In genomic region chr6:20417819-20418218, GRCh38 we compare ENCODE assay signal across 9 cellular contexts. TPM values are rescaled to one million over a fixed set of nuclear protein-coding genes. Genes with fewer than 3 reads are reported as not detected.
DNase-seq lines count a peak whose midpoint lies in the region; ATAC-seq, FAIRE-seq and TF ChIP-seq lines count a peak whose summit lies in the region.
"Had no signal": no experiment of that assay in that cellular context is flagged by ENCODE, and none has a peak within 500 bp of the region (broad histone marks: within the 10 kb centered on the region; RNA-seq: fewer than 3 reads in every experiment).

No MANE protein-coding gene starts in this region.

- H3K9me3 Mint-ChIP-seq in endothelial cell (ENCODE audit: unreplicated experiment), result no peaks in the 10 kb centered on the region

- H3K36me3 Mint-ChIP-seq in endothelial cell (ENCODE audit: low read depth, unreplicated experiment), result no peaks in the 10 kb centered on the region

- H3K9me3 ChIP-seq in IMR-90 (ENCODE audit: control insufficient read depth, insufficient read depth, low read length), result no peaks in the 10 kb centered on the region

- H3K4me3 Mint-ChIP-seq in endothelial cell (ENCODE audit: unreplicated experiment), result no peak overlapping the region

- CTCF ChIA-PET in IMR-90 (lab: Yijun Ruan, JAX), result interaction anchor here (0.7 to 2.3 kb wide), 2 partner anchors 10 to 13 kb away, joined by 3 to 8 read pairs; no protein-coding TSS in a partner anchor

- H3K27ac Mint-ChIP-seq in endothelial cell (ENCODE audit: unreplicated experiment), result peak overlapping the region; percentile 70

- H3K4me1 ChIP-seq in IMR-90 (ENCODE audit: control insufficient read depth, insufficient read depth, low read length), result peaks cover 3% of the 10 kb centered on the region

- TF ChIP-seq RAD21 in IMR-90 (IDR thresholded peaks at IDR 0.05; ENCODE audit: low read length), result no peak

- H3K4me2 ChIP-seq in IMR-90 (ENCODE audit: low read depth, low read length), result no peak overlapping the region

- no peak overlapping the region for H4K5ac ChIP-seq in IMR-90 (ENCODE audit: low read depth, low read length)

- H4K20me1 ChIP-seq in IMR-90 (ENCODE audit: insufficient read depth, low read length), result peaks cover 95% of the 10 kb centered on the region

- dilution Hi-C loops in IMR-90 (cut with HindIII; ENCODE audit: low sequenced_read_pairs, unreplicated experiment), result no loop called here

- ATAC-seq in GM21619 (IDR thresholded peaks at IDR 0.05; ENCODE audit: unreplicated experiment) (peak; percentile 62), IMR-90 (ENCODE audit: low read depth) (no peak)
- ATAC-seq: left ventricle myocardium superior had no signal

- peak; percentile 65 for FAIRE-seq in GM18507 (lab: Jason Lieb, UNC)

- TF ChIP-seq POLR2A in IMR-90 (IDR thresholded peaks at IDR 0.05; ENCODE audit: low read depth, low read length), result no peak
- no peak for TF ChIP-seq POLR2A in erythroblast (IDR thresholded peaks at IDR 0.05; ENCODE audit: low read length)

- H2AFZ ChIP-seq in IMR-90 (replicated peaks; ENCODE audit: low read length, poor library complexity), result no peak overlapping the region

- peaks cover 8% of the 10 kb centered on the region; the same call in 1 of the 2 replicates for H3K36me3 ChIP-seq in IMR-90 (ENCODE audit: control insufficient read depth, insufficient read depth, low read length)

- POLR2A ChIA-PET in IMR-90 (lab: Charles Lee; ENCODE audit: unreplicated experiment), result no interaction called here

- no peak overlapping the region for H3K27ac ChIP-seq in IMR-90 (ENCODE audit: insufficient read depth, low read length)

- intact Hi-C loops in IMR-90 (cut with micrococcal nuclease) (no loop called here), posterior vena cava (cut with DNase I) (no loop called here)

- no peak overlapping the region for H2BK15ac ChIP-seq in IMR-90 (ENCODE audit: low read depth, low read length)

- no peak overlapping the region for H3K4me3 ChIP-seq in IMR-90 (ENCODE audit: insufficient read depth, low read depth, low read length)

- H3K27me3 ChIP-seq in IMR-90 (ENCODE audit: control insufficient read depth, insufficient read depth, low read length), result no peaks in the 10 kb centered on the region

- DNase-seq in GM18507 (ENCODE audit: extremely low spot score, insufficient read length, low read depth), result no peak
- no peak for DNase-seq in IMR-90
- DNase-seq in endothelial cell (ENCODE audit: low spot score), result no peak
- DNase-seq in A172 (ENCODE audit: low spot score), result no peak
- no peak for DNase-seq in NK-92 (lab: John Stamatoyannopoulos, UW; ENCODE audit: unreplicated experiment)
- no peak for DNase-seq in erythroblast (lab: John Stamatoyannopoulos, UW)
- DNase-seq in posterior vena cava (ENCODE audit: low spot score), result no peak
- DNase-seq: left ventricle myocardium superior had no signal

- no peak overlapping the region for H3K56ac ChIP-seq in IMR-90 (ENCODE audit: extremely low read depth, insufficient read depth, low read length)

- H3K9ac ChIP-seq in IMR-90 (ENCODE audit: low read depth, low read length), result no peak overlapping the region

- peaks cover 18% of the 10 kb centered on the region for H3K9me1 ChIP-seq in IMR-90 (ENCODE audit: insufficient read depth, low read length)

- H2AK5ac ChIP-seq in IMR-90 (ENCODE audit: low read depth, low read length), result no peak overlapping the region

- H2BK5ac ChIP-seq in IMR-90 (ENCODE audit: low read depth, low read length, poor library complexity, severe bottlenecking), result no peak overlapping the region

- no peak overlapping the region for H3K18ac ChIP-seq in IMR-90 (ENCODE audit: low read depth, low read length)

- H2AK9ac ChIP-seq in IMR-90 (replicated peaks; ENCODE audit: low read depth, low read length, poor library complexity), result no peak overlapping the region

- H3K27me3 Mint-ChIP-seq in endothelial cell (ENCODE audit: unreplicated experiment), result peaks cover 1% of the 10 kb centered on the region

- no peak overlapping the region for H2BK20ac ChIP-seq in IMR-90 (ENCODE audit: low read depth, low read length)

- no peak overlapping the region for H4K91ac ChIP-seq in IMR-90 (ENCODE audit: insufficient read depth, low read depth, low read length)

- no TSS peak for BruUV-seq in IMR-90 (replicated peaks; lab: Mats Ljungman, UMichigan)

- WGBS in IMR-90 (ENCODE audit: extremely low coverage in 2 of 2, insufficient read length in 1 of 2), 2 experiments, result no CpG with 5 or more reads among the region's 6 CpGs

- peaks cover 34% of the 10 kb centered on the region for H3K4me1 Mint-ChIP-seq in endothelial cell (ENCODE audit: unreplicated experiment)

- H4K8ac ChIP-seq in IMR-90 (ENCODE audit: low read depth in 2 of 2, low read length in 2 of 2), result 0 out of 4 replicates have a peak overlapping the region, but pooled peaks of 1 of the 2 experiments have one; percentile 17

- no peak overlapping the region for H3K23ac ChIP-seq in IMR-90 (ENCODE audit: low read depth, low read length)

- TF ChIP-seq CTCF in IMR-90 (conservative IDR thresholded peaks at IDR 0.05; ENCODE audit: low read depth, low read length), result no peak
- no peak for TF ChIP-seq CTCF in endothelial cell (IDR thresholded peaks at IDR 0.05; ENCODE audit: unreplicated experiment)

- H3K14ac ChIP-seq in IMR-90 (replicated peaks; ENCODE audit: low read depth, low read length), result 0 out of 2 replicates have a peak overlapping the region, but pooled peaks have one; percentile 4

- H3K4ac ChIP-seq in IMR-90 (ENCODE audit: low read depth, low read length), result no peak overlapping the region

- H3K79me1 ChIP-seq in IMR-90 (ENCODE audit: low read depth in 1 of 2, low read length in 2 of 2), result peaks cover 37 to 81% of the 10 kb centered on the region in 2 experiments

- H2BK120ac ChIP-seq in IMR-90 (ENCODE audit: low read depth, low read length), result no peak overlapping the region

- in situ Hi-C loops in IMR-90 (cut with MboI; ENCODE audit: low sequenced_read_pairs), result no loop called here

TF ChIP-seq in IMR-90, 13 proteins besides CTCF, POLR2A, EP300 and RAD21:
- TF ChIP-seq NFE2L2 (IDR thresholded peaks at IDR 0.05; ENCODE audit: low read depth, low read length) (no peak), SMC3 (IDR thresholded peaks at IDR 0.05; ENCODE audit: low read depth, low read length) (no peak), CHD1 (IDR thresholded peaks at IDR 0.05; ENCODE audit: low read depth, low read length) (no peak), RCOR1 (IDR thresholded peaks at IDR 0.05; ENCODE audit: insufficient replicate concordance, low read length) (no peak), CEBPB (IDR thresholded peaks at IDR 0.05; ENCODE audit: low read depth, low read length) (no peak), BHLHE40 (IDR thresholded peaks at IDR 0.05; ENCODE audit: low read depth, low read length) (no peak), MAZ (IDR thresholded peaks at IDR 0.05; ENCODE audit: borderline replicate concordance, low read depth, low read length) (no peak), MXI1 (IDR thresholded peaks at IDR 0.05; ENCODE audit: borderline replicate concordance, low read depth, low read length) (no peak), FOS (IDR thresholded peaks at IDR 0.05; ENCODE audit: low read depth, low read length) (no peak), MAFK (IDR thresholded peaks at IDR 0.05; ENCODE audit: low read depth, low read length) (no peak), RFX5 (IDR thresholded peaks at IDR 0.05; ENCODE audit: low read depth, low read length) (no peak)
- TF ChIP-seq, protein P1, sequence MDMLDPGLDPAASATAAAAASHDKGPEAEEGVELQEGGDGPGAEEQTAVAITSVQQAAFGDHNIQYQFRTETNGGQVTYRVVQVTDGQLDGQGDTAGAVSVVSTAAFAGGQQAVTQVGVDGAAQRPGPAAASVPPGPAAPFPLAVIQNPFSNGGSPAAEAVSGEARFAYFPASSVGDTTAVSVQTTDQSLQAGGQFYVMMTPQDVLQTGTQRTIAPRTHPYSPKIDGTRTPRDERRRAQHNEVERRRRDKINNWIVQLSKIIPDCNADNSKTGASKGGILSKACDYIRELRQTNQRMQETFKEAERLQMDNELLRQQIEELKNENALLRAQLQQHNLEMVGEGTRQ (IDR thresholded peaks at IDR 0.05; ENCODE audit: low read depth, low read length), result no peak
- TF ChIP-seq, protein P2, sequence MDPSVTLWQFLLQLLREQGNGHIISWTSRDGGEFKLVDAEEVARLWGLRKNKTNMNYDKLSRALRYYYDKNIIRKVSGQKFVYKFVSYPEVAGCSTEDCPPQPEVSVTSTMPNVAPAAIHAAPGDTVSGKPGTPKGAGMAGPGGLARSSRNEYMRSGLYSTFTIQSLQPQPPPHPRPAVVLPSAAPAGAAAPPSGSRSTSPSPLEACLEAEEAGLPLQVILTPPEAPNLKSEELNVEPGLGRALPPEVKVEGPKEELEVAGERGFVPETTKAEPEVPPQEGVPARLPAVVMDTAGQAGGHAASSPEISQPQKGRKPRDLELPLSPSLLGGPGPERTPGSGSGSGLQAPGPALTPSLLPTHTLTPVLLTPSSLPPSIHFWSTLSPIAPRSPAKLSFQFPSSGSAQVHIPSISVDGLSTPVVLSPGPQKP (IDR thresholded peaks at IDR 0.05; ENCODE audit: borderline replicate concordance, low read depth, low read length), result no peak

RNA-seq across cellular contexts. Expression of gene E2F3, which starts 16.1 kb away (rescaled TPM):
- 2.3 and 3.3 TPM in 2 replicates for total RNA-seq in IMR-90 (2012; rRNA removed)
- polyA plus RNA-seq in IMR-90 (2012; rRNA removed), result 7.5 and 8.2 TPM in 2 replicates
- polyA plus RNA-seq in IMR-90 (2012; cell fraction: cytosol; rRNA removed), result 2.1 and 4.1 TPM in 2 replicates
- 6.2 and 23.5 TPM in 2 replicates for polyA plus RNA-seq in IMR-90 (2012; cell fraction: nucleus; rRNA removed; ENCODE audit: low replicate concordance)
- total RNA-seq in endothelial cell (ENCODE audit: unreplicated experiment), result 20.4 TPM
- total RNA-seq in A172 (2014; rRNA removed; shearing (Covaris generic)), result 6.5 and 8.1 TPM in 2 replicates
- total RNA-seq in posterior vena cava, result 1 to 10 TPM; 8.1 to 9.9 TPM
